ENCODE assay signal across 1 cellular context in the genomic region with DNA sequence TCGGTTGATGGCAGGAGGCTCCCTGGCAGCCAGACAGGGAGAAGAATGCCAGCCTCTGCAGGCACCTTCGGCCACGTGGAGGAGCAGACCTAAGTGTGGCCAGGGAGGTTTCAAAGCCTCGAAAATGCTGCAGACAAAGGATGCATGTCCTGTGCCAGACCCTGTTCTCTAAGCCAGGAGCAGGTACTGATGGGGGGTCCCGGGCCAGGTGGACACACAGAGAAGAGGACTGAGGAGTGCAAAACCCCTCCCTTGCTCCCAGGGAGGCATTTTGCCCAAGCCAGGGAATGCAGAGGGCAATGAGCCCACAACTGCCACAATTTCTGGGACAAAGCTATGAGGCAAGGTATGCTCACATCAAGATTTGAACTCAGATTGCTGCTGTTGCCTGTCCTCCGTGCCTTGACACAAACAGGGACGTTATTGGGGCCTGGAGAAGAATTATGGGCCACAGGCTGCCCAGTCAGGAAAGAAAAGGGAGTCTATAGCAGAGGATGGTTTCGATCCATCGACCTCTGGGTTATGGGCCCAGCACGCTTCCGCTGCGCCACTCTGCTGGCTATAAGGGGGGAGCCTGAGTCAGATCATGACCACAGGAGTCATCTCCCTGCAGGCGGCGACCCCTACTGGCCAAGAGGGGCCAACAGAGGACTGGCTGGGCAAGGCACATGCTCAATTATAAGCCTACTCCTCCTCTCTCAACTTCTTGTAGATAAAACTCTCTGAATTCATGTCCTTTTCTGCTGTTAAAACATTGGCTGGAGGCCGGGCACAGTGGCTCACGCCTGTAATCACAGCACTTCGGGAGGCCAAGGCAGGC.
A peak's percentile ranks its signal among the peaks of the same experiment; 100 is the strongest.
TF ChIP-seq lines count a peak whose summit lies in the region.

No MANE protein-coding gene starts in this region.

TF ChIP-seq in endothelial cell of umbilical vein, 7 proteins besides CTCF, POLR2A, EP300 and RAD21 (continued from another document):
- TF ChIP-seq FOS (IDR thresholded peaks at IDR 0.05; ENCODE audit: borderline replicate concordance, insufficient read depth, low read length): peak; percentile 18
- TF ChIP-seq, protein P1, sequence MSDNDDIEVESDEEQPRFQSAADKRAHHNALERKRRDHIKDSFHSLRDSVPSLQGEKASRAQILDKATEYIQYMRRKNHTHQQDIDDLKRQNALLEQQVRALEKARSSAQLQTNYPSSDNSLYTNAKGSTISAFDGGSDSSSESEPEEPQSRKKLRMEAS (IDR thresholded peaks at IDR 0.05; ENCODE audit: insufficient read depth, insufficient read length): no peak
- TF ChIP-seq EZH2 (IDR thresholded peaks at IDR 0.05; ENCODE audit: borderline replicate concordance, low read depth, low read length, severe bottlenecking): no peak
- peak; percentile 58 for TF ChIP-seq POLR2AphosphoS5 (IDR thresholded peaks at IDR 0.05; ENCODE audit: insufficient read depth, low read depth, low read length)
- no peak for TF ChIP-seq MYC (IDR thresholded peaks at IDR 0.05; ENCODE audit: low read depth, low read length)
- no peak for TF ChIP-seq JUN (IDR thresholded peaks at IDR 0.05; ENCODE audit: borderline replicate concordance, insufficient read depth, insufficient read length, low read depth)
